Comparison of ENCODE assay signal across 9 cellular contexts in genomic region chr17:82212331-82213250, GRCh38. TPM values are rescaled to one million over a fixed set of nuclear protein-coding genes. Genes with fewer than 3 reads are reported as not detected.
DNase-seq lines count a peak whose midpoint lies in the region; ATAC-seq, FAIRE-seq and TF ChIP-seq lines count a peak whose summit lies in the region.
"Had no signal": no experiment of that assay in that cellular context is flagged by ENCODE, and none has a peak within 500 bp of the region (broad histone marks: within the 10 kb centered on the region; RNA-seq: fewer than 3 reads in every experiment).

TSS of gene CCDC57 (minus strand) at chr17:82212842. CDS start at chr17:82201944, 10,898 bp downstream.

- TF ChIP-seq CTCF in D721Med (IDR thresholded peaks at IDR 0.05; ENCODE audit: insufficient read depth, missing control alignments), result no peak
- peak in 2 of 6 experiments; percentile 24 to 29 for TF ChIP-seq CTCF in adrenal gland (IDR thresholded peaks at IDR 0.05)
- TF ChIP-seq CTCF in left ventricle myocardium inferior (IDR thresholded peaks at IDR 0.05; ENCODE audit: borderline replicate concordance), result peak; percentile 26

- DNase-seq in D721Med (ENCODE audit: insufficient read length, low spot score) (peak; percentile 87), SK-N-MC (ENCODE audit: low read depth, low spot score) (no peak), adrenal gland (peak; percentile 77 to 86 (median 82)), left ventricle myocardium inferior (peak; percentile 83), posterior cingulate gyrus (peak; percentile 65 to 96 (median 79)), cortex of kidney (lab: John Stamatoyannopoulos, UW) (no peak)

- H3K9ac ChIP-seq in HUES6 (ENCODE audit: low read length) (peak within 1 kb of the TSS; percentile 78), SK-N-MC (ENCODE audit: insufficient read length) (peak within 1 kb of the TSS; percentile 84)

- 0 to 3% (median 1%) methylated on average over 12 to 116 of the region's 116 CpGs for WGBS in adrenal gland, 4 donors

- intact Hi-C loops in adrenal gland (cut with DNase I), result no loop called here
- intact Hi-C loops in left ventricle myocardium inferior (cut with micrococcal nuclease), result no loop called here
- intact Hi-C loops in posterior cingulate gyrus (cut with DNase I), result no loop called here

- peak; percentile 48 for ATAC-seq in GM21367 (IDR thresholded peaks at IDR 0.05; ENCODE audit: unreplicated experiment)

- H3K27ac ChIP-seq in HUES6 (ENCODE audit: low read depth, low read length), result peak within 1 kb of the TSS; percentile 36; the same call in 1 of the 2 replicates
- peak within 1 kb of the TSS; percentile 34; the same call in 1 of the 2 replicates for H3K27ac ChIP-seq in SK-N-MC
- peak within 1 kb of the TSS in 4 of 5 donors; percentile 14 to 85 (median 68) for H3K27ac ChIP-seq in adrenal gland
- H3K27ac ChIP-seq in left ventricle myocardium inferior (replicated peaks), result peak within 1 kb of the TSS; percentile 85

- no peak for FAIRE-seq in D721Med (lab: Jason Lieb, UNC)
- FAIRE-seq: islet of Langerhans had no signal

- H3K4me1 ChIP-seq in HUES6 (ENCODE audit: control insufficient read depth, insufficient read depth, low read length) (peaks cover 10% of the 10 kb centered on the region; the same call in 1 of the 2 replicates), adrenal gland (replicated peaks in 1 of 2) (peaks cover 32 to 35% of the 10 kb centered on the region in 2 donors), left ventricle myocardium inferior (peaks cover 49% of the 10 kb centered on the region)

- no peaks in the 10 kb centered on the region for H3K36me3 ChIP-seq in HUES6 (ENCODE audit: control insufficient read depth, insufficient read depth, low read length)
- no peaks in the 10 kb centered on the region for H3K36me3 ChIP-seq in SK-N-MC (ENCODE audit: insufficient read depth, low read length)
- no peaks in the 10 kb centered on the region for H3K36me3 ChIP-seq in adrenal gland (replicated peaks in 1 of 2)
- H3K36me3 ChIP-seq in left ventricle myocardium inferior, result no peaks in the 10 kb centered on the region

- peak in 1 of 2 donors; percentile 31 for TF ChIP-seq POLR2A in adrenal gland (IDR thresholded peaks at IDR 0.05)

- no peaks in the 10 kb centered on the region for H3K9me3 ChIP-seq in HUES6 (ENCODE audit: control insufficient read depth, insufficient read depth, low read depth, low read length)
- H3K9me3 ChIP-seq in SK-N-MC (ENCODE audit: low read depth, low read length), result no peaks in the 10 kb centered on the region
- no peaks in the 10 kb centered on the region for H3K9me3 ChIP-seq in adrenal gland (replicated peaks in 1 of 3)
- H3K9me3 ChIP-seq in left ventricle myocardium inferior (replicated peaks), result no peaks in the 10 kb centered on the region

- H3K27me3 ChIP-seq in HUES6 (ENCODE audit: control insufficient read depth, insufficient read depth, low read length), result peaks cover 11% of the 10 kb centered on the region
- no peaks in the 10 kb centered on the region for H3K27me3 ChIP-seq in adrenal gland
- H3K27me3 ChIP-seq in left ventricle myocardium inferior (ENCODE audit: low read depth), result no peaks in the 10 kb centered on the region

- H3K4me3 ChIP-seq in HUES6 (ENCODE audit: low read depth, low read length) (peak within 1 kb of the TSS; percentile 76), SK-N-MC (peak within 1 kb of the TSS; percentile 95), adrenal gland (peak within 1 kb of the TSS; percentile 44 to 91 (median 82)), left ventricle myocardium inferior (peak within 1 kb of the TSS; percentile 98)

RNA-seq across cellular contexts. Expression of gene CCDC57, which starts in this region (rescaled TPM):
- total RNA-seq in adrenal gland, result 10 to 100 TPM; 14.7 to 51.3 (median 28.8) TPM
- polyA plus RNA-seq in adrenal gland, result 100 to 1,000 TPM in 2 of 3 donors, 1 to 10 TPM in 1; 7.1 to 275 (median 129) TPM
- total RNA-seq in left ventricle myocardium inferior, result 8.1 TPM

Comparison
In these comparisons a context has a peak if more than half of its experiments do, and no peak if none do; other contexts are left out.
1. DNase-seq: peak in D721Med (single experiment), adrenal gland (7 of 7), left ventricle myocardium inferior (single experiment) and posterior cingulate gyrus (10 of 10); none in SK-N-MC (single experiment) and cortex of kidney (single experiment).
2. H3K27ac ChIP-seq: peak in every context shown above with its lines; median percentile 85 in left ventricle myocardium inferior; 68 in adrenal gland; 36 in HUES6; 34 in SK-N-MC.
3. Peak in every context shown above with its lines, with median percentiles within 50 percentile points of each other: H3K4me3 ChIP-seq.